8 cellular contexts compared by ENCODE assay signal in genomic region chr10:114767101-114767588, GRCh38. TPM values are rescaled to one million over a fixed set of nuclear protein-coding genes. Genes with fewer than 3 reads are reported as not detected.
DNase-seq lines count a peak whose midpoint lies in the region; ATAC-seq and TF ChIP-seq lines count a peak whose summit lies in the region.

No MANE protein-coding gene starts in this region.

- H3K27ac ChIP-seq in ascending aorta, result no peak overlapping the region
- H3K27ac ChIP-seq in suprapubic skin, result no peak overlapping the region

- no peaks in the 10 kb centered on the region for H3K9me3 ChIP-seq in ascending aorta
- no peaks in the 10 kb centered on the region for H3K9me3 ChIP-seq in suprapubic skin

- no peak for DNase-seq in Right ventricle myocardium superior
- no peak for DNase-seq in cardiac septum (ENCODE audit: low spot score)
- no peak for DNase-seq in ascending aorta (ENCODE audit: low spot score in 2 of 2)
- DNase-seq in immature natural killer cell, result no peak
- DNase-seq in suprapubic skin (ENCODE audit: low spot score in 2 of 2), result no peak
- DNase-seq in iPS-NIHi7 (ENCODE audit: extremely low spot score), result no peak

- peak; percentile 48 for ATAC-seq in Right ventricle myocardium superior (ENCODE audit: poor library complexity)
- ATAC-seq in GM21529 (IDR thresholded peaks at IDR 0.05; ENCODE audit: unreplicated experiment), result no peak
- no peak for ATAC-seq in GM19324 (IDR thresholded peaks at IDR 0.05; ENCODE audit: low FRiP score, unreplicated experiment)

- no peaks in the 10 kb centered on the region for H3K36me3 Mint-ChIP-seq in immature natural killer cell

- H3K36me3 ChIP-seq in ascending aorta (no peaks in the 10 kb centered on the region), suprapubic skin (no peaks in the 10 kb centered on the region)

- H3K27me3 ChIP-seq in ascending aorta (no peaks in the 10 kb centered on the region), suprapubic skin (peaks cover 5% of the 10 kb centered on the region)

- no peaks in the 10 kb centered on the region for H3K9me3 Mint-ChIP-seq in immature natural killer cell

- H3K27ac Mint-ChIP-seq in immature natural killer cell, result no peak overlapping the region

- H3K4me1 Mint-ChIP-seq in immature natural killer cell, result peaks cover 11 to 20% of the 10 kb centered on the region in 2 donors

- TF ChIP-seq POLR2A in suprapubic skin (IDR thresholded peaks at IDR 0.05), result no peak

- TF ChIP-seq EP300 in suprapubic skin (IDR thresholded peaks at IDR 0.05), result no peak

- H3K4me1 ChIP-seq in ascending aorta, result peaks cover 4 to 8% of the 10 kb centered on the region in 2 donors
- H3K4me1 ChIP-seq in suprapubic skin, result peaks cover 12% of the 10 kb centered on the region

- H3K4me3 Mint-ChIP-seq in immature natural killer cell, result peak overlapping the region; percentile 51 to 80 (median 70)

- intact Hi-C loops in Right ventricle myocardium superior (cut with DNase I), result loop anchor here (5.0 kb wide), 1 partner anchor 40 kb away; no protein-coding TSS in a partner anchor
- intact Hi-C loops in cardiac septum (cut with DNase I), result loop anchor here (5.0 kb wide), 2 partner anchors 45 to 215 kb away; no protein-coding TSS in a partner anchor
- intact Hi-C loops in ascending aorta (cut with DNase I), result loop anchor here (5.0 kb wide), 3 partner anchors 55 to 325 kb away; partner anchors contain the start of genes ATRNL1 and FHIP2A

- 16% methylated on average over 8 of the region's 8 CpGs for WGBS in suprapubic skin

- no peak for TF ChIP-seq CTCF in ascending aorta (IDR thresholded peaks at IDR 0.05)
- TF ChIP-seq CTCF in suprapubic skin (IDR thresholded peaks at IDR 0.05), result no peak

- H3K27me3 Mint-ChIP-seq in immature natural killer cell (ENCODE audit: low read depth in 3 of 3), result peaks cover 5 to 19% (median 16%) of the 10 kb centered on the region in 3 donors

- H3K4me3 ChIP-seq in ascending aorta, result peak overlapping the region; percentile 83 to 84
- H3K4me3 ChIP-seq in suprapubic skin, result peak overlapping the region; percentile 75

RNA-seq across cellular contexts. Expression of gene FHIP2A, which starts 54.4 kb away (rescaled TPM):
- total RNA-seq in Right ventricle myocardium superior (22.6 TPM), cardiac septum (26.5 TPM), ascending aorta (19.6 TPM), suprapubic skin (10 to 100 TPM; 12.6 to 62.0 (median 17.4) TPM)
- 10 to 100 TPM; 10.4 to 18.4 (median 10.5) TPM for polyA plus RNA-seq in immature natural killer cell
